15 cellular contexts compared by ENCODE assay signal in genomic region chr13:99058527-99059495, GRCh38.
DNase-seq lines count a peak whose midpoint lies in the region; ATAC-seq and TF ChIP-seq lines count a peak whose summit lies in the region.
"Had no signal": no experiment of that assay in that cellular context is flagged by ENCODE, and none has a peak within 500 bp of the region (broad histone marks: within the 10 kb centered on the region; RNA-seq: fewer than 3 reads in every experiment).

No MANE protein-coding gene starts in this region.

- no peak overlapping the region for H3K27ac ChIP-seq in CD4-positive, CD25-positive, alpha-beta regulatory T cell (ENCODE audit: insufficient read depth, low read length, poor library complexity, severe bottlenecking)
- H3K27ac ChIP-seq in RWPE1 (peak overlapping the region; percentile 76), esophagus squamous epithelium (peak overlapping the region; percentile 64 to 79 (median 73)), rectal smooth muscle tissue (ENCODE audit: low read depth, low read length) (peak overlapping the region; percentile 44), hepatocyte (no peak overlapping the region)
- H3K27ac ChIP-seq: KMS-11 had no signal

- no peaks in the 10 kb centered on the region for H4K20me1 ChIP-seq in hepatocyte (ENCODE audit: insufficient read depth, poor library complexity, severe bottlenecking)

- no peaks in the 10 kb centered on the region for H3K9me2 ChIP-seq in hepatocyte (replicated peaks; ENCODE audit: insufficient read depth)

- H3K9ac ChIP-seq in rectal smooth muscle tissue (ENCODE audit: low read length): no peak overlapping the region
- H3K9ac ChIP-seq: KMS-11 had no signal

- intact Hi-C loops in esophagus squamous epithelium (cut with DNase I): no loop called here
- intact Hi-C loops in activated CD4-positive, alpha-beta memory T cell treated with anti-CD3 and anti-CD28 coated beads for 36 hours (cut with micrococcal nuclease): loop anchor here (10.0 kb wide), 3 partner anchors 296 to 484 kb away; partner anchors contain the start of gene STK24

- CTCF ChIA-PET in RWPE1 (lab: Yijun Ruan, JAX): interaction anchor here (0.5 kb wide), 1 partner anchor 10 kb away, joined by 3 read pairs; no protein-coding TSS in a partner anchor
- CTCF ChIA-PET in activated CD4-positive, alpha-beta memory T cell treated with anti-CD3 and anti-CD28 coated beads for 36 hours (lab: Charles Lee): interaction anchor here (0.7 kb wide), 1 partner anchor 47 kb away, joined by 4 read pairs; no protein-coding TSS in a partner anchor
- CTCF ChIA-PET in activated CD8-positive, alpha-beta memory T cell treated with anti-CD3 and anti-CD28 coated beads, Interleukin-2, amount 10 ng/mL, durations not matched to agents 7 days and 5 days (lab: Charles Lee): no interaction called here

- WGBS in esophagus squamous epithelium, 2 donors: 77 to 80% methylated on average over 8 of the region's 8 CpGs
- WGBS in hepatocyte (ENCODE audit: low lambda C conversion rate, missing lambda C conversion rate): 93% methylated on average over 8 of the region's 8 CpGs

- ATAC-seq in CD4-positive, CD25-positive, alpha-beta regulatory T cell (ENCODE audit: low read depth in 2 of 2): no peak
- no peak for ATAC-seq in activated CD8-positive, alpha-beta memory T cell treated with anti-CD3 and anti-CD28 coated beads, Interleukin-2, amount 10 ng/mL, durations not matched to agents 7 days and 5 days

- H3K4me3 Mint-ChIP-seq in CD4-positive, CD25-positive, alpha-beta regulatory T cell: peak overlapping the region in 1 of 4 donors; percentile 9
- no peak overlapping the region for H3K4me3 Mint-ChIP-seq in activated CD4-positive, alpha-beta memory T cell treated with anti-CD3 and anti-CD28 coated beads for 36 hours
- no peak overlapping the region for H3K4me3 Mint-ChIP-seq in activated CD8-positive, alpha-beta memory T cell treated with anti-CD3 and anti-CD28 coated beads, Interleukin-2, amount 10 ng/mL, durations not matched to agents 7 days and 5 days

- peaks cover 21% of the 10 kb centered on the region for H3K4me1 ChIP-seq in CD4-positive, CD25-positive, alpha-beta regulatory T cell (ENCODE audit: control insufficient read depth, insufficient read depth, low read length, poor library complexity, severe bottlenecking)
- H3K4me1 ChIP-seq in esophagus squamous epithelium (peaks cover 34 to 98% (median 86%) of the 10 kb centered on the region in 3 donors), rectal smooth muscle tissue (ENCODE audit: control insufficient read depth, insufficient read depth, low read length) (peaks cover 53% of the 10 kb centered on the region), hepatocyte (ENCODE audit: insufficient read depth) (peaks cover 19% of the 10 kb centered on the region)

- POLR2A ChIA-PET in RWPE1 (lab: Yijun Ruan, JAX; ENCODE audit: low non-redundant PET): no interaction called here
- POLR2A ChIA-PET in activated CD4-positive, alpha-beta memory T cell treated with anti-CD3 and anti-CD28 coated beads for 36 hours (lab: Charles Lee): interaction anchor here (0.7 kb wide), 1 partner anchor 105 kb away, joined by 5 read pairs; no protein-coding TSS in a partner anchor

- no peak for DNase-seq in CD4-positive, CD25-positive, alpha-beta regulatory T cell
- DNase-seq in RWPE1 (ENCODE audit: low spot score): no peak
- no peak for DNase-seq in esophagus squamous epithelium (lab: John Stamatoyannopoulos, UW)
- DNase-seq in hepatocyte (ENCODE audit: low spot score): no peak
- no peak for DNase-seq in activated CD4-positive, alpha-beta memory T cell treated with anti-CD3 and anti-CD28 coated beads for 36 hours
- DNase-seq in NCI-H82 treated with DMSO at 0.1 percent for 48 hours (lab: John Stamatoyannopoulos, UW; ENCODE audit: unreplicated experiment): no peak
- no peak for DNase-seq in activated CD8-positive, alpha-beta memory T cell treated with anti-CD3 and anti-CD28 coated beads, Interleukin-2, amount 10 ng/mL, durations not matched to agents 7 days and 5 days
- DNase-seq: activated CD8-positive, alpha-beta memory T cell treated with anti-CD3 and anti-CD28 coated beads, Interleukin-2, amount 50 U/mL, for 48 hours; activated gamma-delta T cell treated with Interleukin-2 at 50 U/mL for 16 hours; aorta; DND-41; hippocampal formation; NCI-H2029 had no signal

- TF ChIP-seq POLR2A in esophagus squamous epithelium (IDR thresholded peaks at IDR 0.05): no peak

- H3K4me1 Mint-ChIP-seq in CD4-positive, CD25-positive, alpha-beta regulatory T cell: peaks cover 20 to 76% (median 43%) of the 10 kb centered on the region in 4 donors
- H3K4me1 Mint-ChIP-seq in activated CD4-positive, alpha-beta memory T cell treated with anti-CD3 and anti-CD28 coated beads for 36 hours (ENCODE audit: low read depth): peaks cover 48% of the 10 kb centered on the region
- H3K4me1 Mint-ChIP-seq in activated CD8-positive, alpha-beta memory T cell treated with anti-CD3 and anti-CD28 coated beads, Interleukin-2, amount 10 ng/mL, durations not matched to agents 7 days and 5 days: peaks cover 33% of the 10 kb centered on the region

- H3K36me3 Mint-ChIP-seq in CD4-positive, CD25-positive, alpha-beta regulatory T cell: peaks cover 6% of the 10 kb centered on the region
- peaks cover 2% of the 10 kb centered on the region for H3K36me3 Mint-ChIP-seq in activated CD4-positive, alpha-beta memory T cell treated with anti-CD3 and anti-CD28 coated beads for 36 hours
- peaks cover 19% of the 10 kb centered on the region for H3K36me3 Mint-ChIP-seq in activated CD8-positive, alpha-beta memory T cell treated with anti-CD3 and anti-CD28 coated beads, Interleukin-2, amount 10 ng/mL, durations not matched to agents 7 days and 5 days

- no peak for TF ChIP-seq CTCF in RWPE1 (conservative IDR thresholded peaks at IDR 0.05; ENCODE audit: low read depth)
- TF ChIP-seq CTCF in esophagus squamous epithelium (IDR thresholded peaks at IDR 0.05): no peak
- no peak for TF ChIP-seq CTCF in hepatocyte (IDR thresholded peaks at IDR 0.05; ENCODE audit: poor library complexity)

- no peaks in the 10 kb centered on the region for H3K27me3 ChIP-seq in CD4-positive, CD25-positive, alpha-beta regulatory T cell (ENCODE audit: control insufficient read depth, insufficient read depth, low read length)
- no peaks in the 10 kb centered on the region for H3K27me3 ChIP-seq in esophagus squamous epithelium
- H3K27me3 ChIP-seq in rectal smooth muscle tissue (ENCODE audit: control insufficient read depth, insufficient read depth, low read length): no peaks in the 10 kb centered on the region
- no peaks in the 10 kb centered on the region for H3K27me3 ChIP-seq in hepatocyte

- H3K9me3 ChIP-seq in CD4-positive, CD25-positive, alpha-beta regulatory T cell (ENCODE audit: control insufficient read depth in 2 of 2, low read length in 2 of 2): no peaks in the 10 kb centered on the region
- no peaks in the 10 kb centered on the region for H3K9me3 ChIP-seq in esophagus squamous epithelium
- H3K9me3 ChIP-seq in hepatocyte (ENCODE audit: low read depth): no peaks in the 10 kb centered on the region

- H3K4me3 ChIP-seq in CD4-positive, CD25-positive, alpha-beta regulatory T cell (ENCODE audit: low read depth, low read length): no peak overlapping the region
- no peak overlapping the region for H3K4me3 ChIP-seq in esophagus squamous epithelium
- H3K4me3 ChIP-seq in rectal smooth muscle tissue (ENCODE audit: low read length): no peak overlapping the region
- no peak overlapping the region for H3K4me3 ChIP-seq in hepatocyte

- no peaks in the 10 kb centered on the region for H3K27me3 Mint-ChIP-seq in CD4-positive, CD25-positive, alpha-beta regulatory T cell
- no peaks in the 10 kb centered on the region for H3K27me3 Mint-ChIP-seq in activated CD4-positive, alpha-beta memory T cell treated with anti-CD3 and anti-CD28 coated beads for 36 hours
- no peaks in the 10 kb centered on the region for H3K27me3 Mint-ChIP-seq in activated CD8-positive, alpha-beta memory T cell treated with anti-CD3 and anti-CD28 coated beads, Interleukin-2, amount 10 ng/mL, durations not matched to agents 7 days and 5 days

- peaks cover 3% of the 10 kb centered on the region for H3K79me2 ChIP-seq in hepatocyte

- H3K4me2 ChIP-seq in hepatocyte: no peak overlapping the region
- H3K4me2 ChIP-seq: KMS-11 had no signal

- no peaks in the 10 kb centered on the region for H3K36me3 ChIP-seq in CD4-positive, CD25-positive, alpha-beta regulatory T cell (ENCODE audit: control insufficient read depth, insufficient read depth, low read length)
- no peaks in the 10 kb centered on the region for H3K36me3 ChIP-seq in esophagus squamous epithelium
- H3K36me3 ChIP-seq in rectal smooth muscle tissue (ENCODE audit: control insufficient read depth, insufficient read depth, low read length): no peaks in the 10 kb centered on the region
- no peaks in the 10 kb centered on the region for H3K36me3 ChIP-seq in hepatocyte (replicated peaks; ENCODE audit: insufficient read depth, low read depth)

- H3K27ac Mint-ChIP-seq in CD4-positive, CD25-positive, alpha-beta regulatory T cell: peak overlapping the region; percentile 45 to 63 (median 63)
- H3K27ac Mint-ChIP-seq in activated CD4-positive, alpha-beta memory T cell treated with anti-CD3 and anti-CD28 coated beads for 36 hours: no peak overlapping the region
- no peak overlapping the region for H3K27ac Mint-ChIP-seq in activated CD8-positive, alpha-beta memory T cell treated with anti-CD3 and anti-CD28 coated beads, Interleukin-2, amount 10 ng/mL, durations not matched to agents 7 days and 5 days

- no peaks in the 10 kb centered on the region for H3K9me3 Mint-ChIP-seq in CD4-positive, CD25-positive, alpha-beta regulatory T cell
- no peaks in the 10 kb centered on the region for H3K9me3 Mint-ChIP-seq in activated CD4-positive, alpha-beta memory T cell treated with anti-CD3 and anti-CD28 coated beads for 36 hours
- H3K9me3 Mint-ChIP-seq in activated CD8-positive, alpha-beta memory T cell treated with anti-CD3 and anti-CD28 coated beads, Interleukin-2, amount 10 ng/mL, durations not matched to agents 7 days and 5 days (ENCODE audit: low read depth): no peaks in the 10 kb centered on the region

- no peak overlapping the region for H2AFZ ChIP-seq in hepatocyte

Comparison
In these comparisons a context has a peak if more than half of its experiments do, and no peak if none do; other contexts are left out.
1. H3K27ac ChIP-seq: peak in RWPE1 (single experiment), esophagus squamous epithelium (4 of 4) and rectal smooth muscle tissue (single experiment); none in CD4-positive, CD25-positive, alpha-beta regulatory T cell (single experiment) and hepatocyte (single experiment).
2. H3K27ac Mint-ChIP-seq: peak in CD4-positive, CD25-positive, alpha-beta regulatory T cell (3 of 3); none in activated CD4-positive, alpha-beta memory T cell treated with anti-CD3 and anti-CD28 coated beads for 36 hours (single experiment) and activated CD8-positive, alpha-beta memory T cell treated with anti-CD3 and anti-CD28 coated beads, Interleukin-2, amount 10 ng/mL, durations not matched to agents 7 days and 5 days (single experiment).